18 cellular contexts compared by ENCODE assay signal in genomic region chr3:28574036-28574435, GRCh38.
"Had no signal": no experiment of that assay in that cellular context is flagged by ENCODE, and none has a peak within 500 bp of the region (broad histone marks: within the 10 kb centered on the region; RNA-seq: fewer than 3 reads in every experiment).

No MANE protein-coding gene starts in this region.

- H3K9me3 Mint-ChIP-seq: activated naive CD4-positive, alpha-beta T cell treated with anti-CD3 and anti-CD28 coated beads for 36 hours; activated naive CD8-positive, alpha-beta T cell treated with anti-CD3 and anti-CD28 coated beads, Interleukin-2, amount 10 ng/mL, durations not matched to agents 7 days and 5 days; effector memory CD8-positive, alpha-beta T cell had no signal

- DNase-seq: activated CD4-positive, alpha-beta T cell treated with anti-CD3 and anti-CD28 coated beads, Interleukin-2, amount 50 U/mL, for 4 hours; activated effector memory CD4-positive, alpha-beta T cell treated with Interleukin-2 at 50 U/mL for 16 hours; activated naive CD4-positive, alpha-beta T cell treated with anti-CD3 and anti-CD28 coated beads for 36 hours; activated naive CD8-positive, alpha-beta T cell treated with anti-CD3 and anti-CD28 coated beads, Interleukin-2, amount 10 ng/mL, durations not matched to agents 7 days and 5 days; cortex of kidney; effector memory CD8-positive, alpha-beta T cell; erythroblast; gastrocnemius medialis; left cardiac atrium; mammary epithelial cell; naive B cell; posterior cingulate gyrus; stimulated activated CD4-positive, alpha-beta T cell treated with anti-CD3 and anti-CD28 coated beads, Interleukin-12 subunit alpha, Interleukin-12 subunit beta, amount 100 ng/mL, for 4 hours; stimulated activated CD4-positive, alpha-beta T cell treated with anti-CD3 and anti-CD28 coated beads, Interleukin-4, amount 100 ng/mL, for 1 hour; stimulated activated naive CD8-positive, alpha-beta T cell treated with anti-CD3 and anti-CD28 coated beads, Interleukin-15, Interleukin-2, amounts not matched to agents 100 U/mL and 50 U/mL, for 24 hours; T-helper 2 cell; testis; transverse colon had no signal

- H3K27ac Mint-ChIP-seq: activated naive CD4-positive, alpha-beta T cell treated with anti-CD3 and anti-CD28 coated beads for 36 hours; activated naive CD8-positive, alpha-beta T cell treated with anti-CD3 and anti-CD28 coated beads, Interleukin-2, amount 10 ng/mL, durations not matched to agents 7 days and 5 days; effector memory CD8-positive, alpha-beta T cell; naive B cell had no signal

- ATAC-seq: effector memory CD8-positive, alpha-beta T cell; stimulated activated naive CD8-positive, alpha-beta T cell treated with anti-CD3 and anti-CD28 coated beads, Interleukin-15, Interleukin-2, amounts not matched to agents 100 U/mL and 50 U/mL, for 24 hours had no signal

- H3K4me3 Mint-ChIP-seq: activated naive CD4-positive, alpha-beta T cell treated with anti-CD3 and anti-CD28 coated beads for 36 hours; activated naive CD8-positive, alpha-beta T cell treated with anti-CD3 and anti-CD28 coated beads, Interleukin-2, amount 10 ng/mL, durations not matched to agents 7 days and 5 days; effector memory CD8-positive, alpha-beta T cell; naive B cell had no signal

- H3K36me3 Mint-ChIP-seq: activated naive CD8-positive, alpha-beta T cell treated with anti-CD3 and anti-CD28 coated beads, Interleukin-2, amount 10 ng/mL, durations not matched to agents 7 days and 5 days; naive B cell had no signal
